Comparison of ENCODE assay signal across 23 cellular contexts in the genomic region with DNA sequence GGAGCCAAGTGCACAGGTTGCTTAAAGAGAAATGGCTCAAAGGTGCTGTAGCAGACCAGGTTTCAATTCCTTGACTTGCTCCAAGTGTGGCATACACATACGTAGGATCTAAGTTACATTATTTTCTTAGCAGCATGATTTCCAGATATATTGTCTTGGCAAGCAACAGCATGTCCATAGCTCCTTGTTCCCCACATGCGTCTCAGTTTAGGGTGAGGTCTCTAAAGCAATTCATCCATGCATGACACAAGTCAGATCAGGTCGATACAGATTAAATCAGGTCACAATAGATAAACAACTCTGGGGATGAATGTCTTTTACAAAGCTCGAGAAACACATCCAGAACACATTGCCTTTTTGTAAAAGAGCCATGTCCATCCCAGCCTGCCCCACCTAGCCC.
DNase-seq lines count a peak whose midpoint lies in the region; ATAC-seq, FAIRE-seq and TF ChIP-seq lines count a peak whose summit lies in the region.
"Had no signal": no experiment of that assay in that cellular context is flagged by ENCODE, and none has a peak within 500 bp of the region (broad histone marks: within the 10 kb centered on the region; RNA-seq: fewer than 3 reads in every experiment).

No MANE protein-coding gene starts in this region.

- WGBS in IMR-90 (ENCODE audit: extremely low coverage in 2 of 2, insufficient read length in 1 of 2), 2 experiments = 100% methylated on average over 1 of the region's 4 CpGs; no CpG with 5 or more reads in 1 of the 2 experiments
- 37 to 52% methylated on average over 4 of the region's 4 CpGs for WGBS in esophagus squamous epithelium, 2 donors

- H2BK15ac ChIP-seq in IMR-90 (ENCODE audit: low read depth, low read length) = peak overlapping the region; percentile 75; the same call in 1 of the 3 replicates

- intact Hi-C loops in IMR-90 (cut with micrococcal nuclease) (no loop called here), PC-3 (cut with micrococcal nuclease) (loop anchor here (5.0 to 10.0 kb wide), 2 partner anchors 106 to 159 kb away; no protein-coding TSS in a partner anchor), esophagus squamous epithelium (cut with DNase I) (no loop called here), posterior vena cava (cut with DNase I) (no loop called here)

- H3K9ac ChIP-seq in IMR-90 (ENCODE audit: low read depth, low read length) (no peak overlapping the region), PC-3 (ENCODE audit: low read length) (peak overlapping the region; percentile 64)
- H3K9ac ChIP-seq: KMS-11 had no signal

- H3K4me3 ChIP-seq in IMR-90 (ENCODE audit: insufficient read depth, low read depth, low read length) (no peak overlapping the region), PC-3 (ENCODE audit: low read length) (no peak overlapping the region; the same call in 1 of the 2 replicates), bronchial epithelial cell (ENCODE audit: low read depth, low read length) (no peak overlapping the region), esophagus squamous epithelium (no peak overlapping the region)
- H3K4me3 ChIP-seq: Peyer's patch, SJSA1 had no signal

- no peak overlapping the region for H2BK5ac ChIP-seq in IMR-90 (ENCODE audit: low read depth, low read length, poor library complexity, severe bottlenecking)

- H4K5ac ChIP-seq in IMR-90 (ENCODE audit: low read depth, low read length) = no peak overlapping the region

- H3K9me2 ChIP-seq in PC-3 (replicated peaks; ENCODE audit: low read length) = no peaks in the 10 kb centered on the region

- peaks cover 0 to 27% of the 10 kb centered on the region in 2 experiments; a peak in 3 of 4 replicates for H3K79me1 ChIP-seq in IMR-90 (ENCODE audit: low read depth in 1 of 2, low read length in 2 of 2)

- peak overlapping the region; percentile 61 for H2BK20ac ChIP-seq in IMR-90 (ENCODE audit: low read depth, low read length)

- dilution Hi-C loops in IMR-90 (cut with HindIII; ENCODE audit: low sequenced_read_pairs, unreplicated experiment) = no loop called here

- peak overlapping the region; percentile 25; the same call in 1 of the 2 replicates for H3K18ac ChIP-seq in IMR-90 (ENCODE audit: low read depth, low read length)

- in situ Hi-C loops in IMR-90 (cut with MboI; ENCODE audit: low sequenced_read_pairs) = no loop called here

- 0 out of 2 replicates have a peak overlapping the region, but pooled peaks have one; percentile 17 for H3K14ac ChIP-seq in IMR-90 (replicated peaks; ENCODE audit: low read depth, low read length)

- no peak for TF ChIP-seq RAD21 in IMR-90 (IDR thresholded peaks at IDR 0.05; ENCODE audit: low read length)

- no peak overlapping the region for H3K23ac ChIP-seq in IMR-90 (ENCODE audit: low read depth, low read length)

- peak overlapping the region in 1 of 2 experiments; percentile 46; a peak in 1 of 4 replicates for H4K8ac ChIP-seq in IMR-90 (ENCODE audit: low read depth in 2 of 2, low read length in 2 of 2)

- TF ChIP-seq POLR2A in IMR-90 (IDR thresholded peaks at IDR 0.05; ENCODE audit: low read depth, low read length) = no peak
- no peak for TF ChIP-seq POLR2A in esophagus squamous epithelium (IDR thresholded peaks at IDR 0.05)

- H3K4ac ChIP-seq in IMR-90 (ENCODE audit: low read depth, low read length) = peak overlapping the region; percentile 41; the same call in 1 of the 2 replicates

- H2AFZ ChIP-seq in IMR-90 (replicated peaks; ENCODE audit: low read length, poor library complexity) (no peak overlapping the region), PC-3 (ENCODE audit: low read length) (no peak overlapping the region)

- H2BK120ac ChIP-seq in IMR-90 (ENCODE audit: low read depth, low read length) = peak overlapping the region; percentile 41; the same call in 1 of the 2 replicates

- H3K27ac ChIP-seq in IMR-90 (ENCODE audit: insufficient read depth, low read length) = no peak overlapping the region
- peak overlapping the region; percentile 97 for H3K27ac ChIP-seq in PC-3 (ENCODE audit: low read length)
- peak overlapping the region; percentile 55 to 63 (median 62) for H3K27ac ChIP-seq in esophagus squamous epithelium
- H3K27ac ChIP-seq: C4-2B, KMS-11, Peyer's patch, SJSA1 had no signal

- H3K36me3 ChIP-seq in IMR-90 (ENCODE audit: control insufficient read depth, insufficient read depth, low read length) = peaks cover 31% of the 10 kb centered on the region
- H3K36me3 ChIP-seq in PC-3 (ENCODE audit: low read depth, low read length) = no peaks in the 10 kb centered on the region
- H3K36me3 ChIP-seq in bronchial epithelial cell (ENCODE audit: control insufficient read depth, insufficient read depth, low read length) = no peaks in the 10 kb centered on the region
- H3K36me3 ChIP-seq in esophagus squamous epithelium = no peaks in the 10 kb centered on the region
- H3K36me3 ChIP-seq: Peyer's patch had no signal

- POLR2A ChIA-PET in IMR-90 (lab: Charles Lee; ENCODE audit: unreplicated experiment) (no interaction called here), PC-3 (lab: Charles Lee; ENCODE audit: unreplicated experiment) (no interaction called here)

- TF ChIP-seq CTCF in IMR-90 (conservative IDR thresholded peaks at IDR 0.05; ENCODE audit: low read depth, low read length) (no peak), PC-3 (conservative IDR thresholded peaks at IDR 0.05; ENCODE audit: low read depth, low read length) (no peak), bronchial epithelial cell (IDR thresholded peaks at IDR 0.05; ENCODE audit: insufficient read depth, low read length, severe bottlenecking) (no peak), esophagus squamous epithelium (IDR thresholded peaks at IDR 0.05) (no peak)

- H2AK5ac ChIP-seq in IMR-90 (ENCODE audit: low read depth, low read length) = peak overlapping the region; percentile 56

- H3K27me3 ChIP-seq in IMR-90 (ENCODE audit: control insufficient read depth, insufficient read depth, low read length) (no peaks in the 10 kb centered on the region), PC-3 (ENCODE audit: low read length) (no peaks in the 10 kb centered on the region), bronchial epithelial cell (ENCODE audit: control insufficient read depth, insufficient read depth, low read length) (no peaks in the 10 kb centered on the region), esophagus squamous epithelium (no peaks in the 10 kb centered on the region)
- H3K27me3 ChIP-seq: Peyer's patch, SJSA1 had no signal

- no peaks in the 10 kb centered on the region for H3F3A ChIP-seq in PC-3 (ENCODE audit: low read length, unreplicated experiment)

- peaks cover 34% of the 10 kb centered on the region for H3K9me1 ChIP-seq in IMR-90 (ENCODE audit: insufficient read depth, low read length)

- CTCF ChIA-PET in IMR-90 (lab: Yijun Ruan, JAX) (interaction anchor here (2.8 kb wide), 1 partner anchor 190 kb away, joined by 12 read pairs; no protein-coding TSS in a partner anchor), PC-3 (lab: Charles Lee) (no interaction called here)

- H3K56ac ChIP-seq in IMR-90 (ENCODE audit: extremely low read depth, insufficient read depth, low read length) = no peak overlapping the region

- H4K91ac ChIP-seq in IMR-90 (ENCODE audit: insufficient read depth, low read depth, low read length) = peak overlapping the region; percentile 47

- H3K9me3 ChIP-seq in IMR-90 (ENCODE audit: control insufficient read depth, insufficient read depth, low read length) = no peaks in the 10 kb centered on the region
- H3K9me3 ChIP-seq in PC-3 (ENCODE audit: low read length) = no peaks in the 10 kb centered on the region
- H3K9me3 ChIP-seq in esophagus squamous epithelium = no peaks in the 10 kb centered on the region
- H3K9me3 ChIP-seq: Caco-2, Peyer's patch, SJSA1 had no signal

- H4K20me1 ChIP-seq in IMR-90 (ENCODE audit: insufficient read depth, low read length) = no peaks in the 10 kb centered on the region
- H4K20me1 ChIP-seq in PC-3 (ENCODE audit: low read length) = no peaks in the 10 kb centered on the region

- DNase-seq in IMR-90 (no peak), PC-3 (no peak), bronchial epithelial cell (ENCODE audit: low read depth) (peak; percentile 79), esophagus squamous epithelium (lab: John Stamatoyannopoulos, UW) (no peak), foreskin melanocyte (no peak), posterior vena cava (ENCODE audit: low spot score) (no peak)
- DNase-seq: Caco-2; CD8-positive, alpha-beta T cell; DMS 273 treated with DMSO at 0.1 percent for 48 hours; EL; GDM1; GOT3; HCEC 1CT; NCI-H2029; NCI-H2227 treated with DMSO at 0.1 percent for 48 hours; Right ventricle myocardium superior had no signal

- no peak overlapping the region for H2AK9ac ChIP-seq in IMR-90 (replicated peaks; ENCODE audit: low read depth, low read length, poor library complexity)

- H3K4me2 ChIP-seq in IMR-90 (ENCODE audit: low read depth, low read length) (no peak overlapping the region), PC-3 (ENCODE audit: low read length) (peak overlapping the region; percentile 59)
- H3K4me2 ChIP-seq: KMS-11 had no signal

- no peak for ATAC-seq in IMR-90 (ENCODE audit: low read depth)
- no peak for ATAC-seq in PC-3
- ATAC-seq in HG03342 (IDR thresholded peaks at IDR 0.05; ENCODE audit: unreplicated experiment) = no peak
- ATAC-seq in GM21526 (IDR thresholded peaks at IDR 0.05; ENCODE audit: low FRiP score, unreplicated experiment) = no peak
- ATAC-seq: CD8-positive, alpha-beta T cell had no signal

- peak; percentile 66 for FAIRE-seq in bronchial epithelial cell (lab: Jason Lieb, UNC)
- FAIRE-seq: GM12891 had no signal

- no peaks in the 10 kb centered on the region for H3K79me2 ChIP-seq in PC-3 (ENCODE audit: low read length)

- BruUV-seq in IMR-90 (replicated peaks; lab: Mats Ljungman, UMichigan) (no TSS peak), PC-3 (replicated peaks; lab: Mats Ljungman, UMichigan) (no TSS peak)

- H3K4me1 ChIP-seq in IMR-90 (ENCODE audit: control insufficient read depth, insufficient read depth, low read length) (peaks cover 19% of the 10 kb centered on the region), PC-3 (ENCODE audit: insufficient read depth, low read length) (peaks cover 52% of the 10 kb centered on the region), esophagus squamous epithelium (peaks cover 6 to 64% (median 31%) of the 10 kb centered on the region in 3 donors)
- H3K4me1 ChIP-seq: Peyer's patch had no signal

TF ChIP-seq in IMR-90, 13 proteins besides CTCF, POLR2A, EP300 and RAD21:
- TF ChIP-seq FOS (IDR thresholded peaks at IDR 0.05; ENCODE audit: low read depth, low read length) = no peak
- TF ChIP-seq, protein P1, sequence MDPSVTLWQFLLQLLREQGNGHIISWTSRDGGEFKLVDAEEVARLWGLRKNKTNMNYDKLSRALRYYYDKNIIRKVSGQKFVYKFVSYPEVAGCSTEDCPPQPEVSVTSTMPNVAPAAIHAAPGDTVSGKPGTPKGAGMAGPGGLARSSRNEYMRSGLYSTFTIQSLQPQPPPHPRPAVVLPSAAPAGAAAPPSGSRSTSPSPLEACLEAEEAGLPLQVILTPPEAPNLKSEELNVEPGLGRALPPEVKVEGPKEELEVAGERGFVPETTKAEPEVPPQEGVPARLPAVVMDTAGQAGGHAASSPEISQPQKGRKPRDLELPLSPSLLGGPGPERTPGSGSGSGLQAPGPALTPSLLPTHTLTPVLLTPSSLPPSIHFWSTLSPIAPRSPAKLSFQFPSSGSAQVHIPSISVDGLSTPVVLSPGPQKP (IDR thresholded peaks at IDR 0.05; ENCODE audit: borderline replicate concordance, low read depth, low read length) = no peak
- no peak for TF ChIP-seq RFX5 (IDR thresholded peaks at IDR 0.05; ENCODE audit: low read depth, low read length)
- TF ChIP-seq SMC3 (IDR thresholded peaks at IDR 0.05; ENCODE audit: low read depth, low read length) = no peak
